1 cellular context compared by ENCODE assay signal in genomic region chr2:126660068-126660467, GRCh38.
TF ChIP-seq lines count a peak whose summit lies in the region.

No MANE protein-coding gene starts in this region.

TF ChIP-seq in HepG2, 621 proteins besides CTCF, POLR2A, EP300 and RAD21:
- no peak for TF ChIP-seq CHD4 (IDR thresholded peaks at IDR 0.05; ENCODE audit: borderline replicate concordance, low read length)
- 0 out of 2 replicates have a peak, but pooled peaks have one; percentile 13 for TF ChIP-seq ZNF768 (CRISPR knock-in tag; IDR thresholded peaks at IDR 0.05)
- TF ChIP-seq, protein P1, sequence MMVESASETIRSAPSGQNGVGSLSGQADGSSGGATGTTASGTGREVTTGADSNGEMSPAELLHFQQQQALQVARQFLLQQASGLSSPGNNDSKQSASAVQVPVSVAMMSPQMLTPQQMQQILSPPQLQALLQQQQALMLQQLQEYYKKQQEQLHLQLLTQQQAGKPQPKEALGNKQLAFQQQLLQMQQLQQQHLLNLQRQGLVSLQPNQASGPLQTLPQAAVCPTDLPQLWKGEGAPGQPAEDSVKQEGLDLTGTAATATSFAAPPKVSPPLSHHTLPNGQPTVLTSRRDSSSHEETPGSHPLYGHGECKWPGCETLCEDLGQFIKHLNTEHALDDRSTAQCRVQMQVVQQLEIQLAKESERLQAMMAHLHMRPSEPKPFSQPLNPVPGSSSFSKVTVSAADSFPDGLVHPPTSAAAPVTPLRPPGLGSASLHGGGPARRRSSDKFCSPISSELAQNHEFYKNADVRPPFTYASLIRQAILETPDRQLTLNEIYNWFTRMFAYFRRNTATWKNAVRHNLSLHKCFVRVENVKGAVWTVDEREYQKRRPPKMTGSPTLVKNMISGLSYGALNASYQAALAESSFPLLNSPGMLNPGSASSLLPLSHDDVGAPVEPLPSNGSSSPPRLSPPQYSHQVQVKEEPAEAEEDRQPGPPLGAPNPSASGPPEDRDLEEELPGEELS (CRISPR knock-in tag; IDR thresholded peaks at IDR 0.05) = no peak
TF ChIP-seq in HepG2: peak in this region for 1.
